ENCODE assay signal across 11 cellular contexts in genomic region chr9:127154003-127154389, GRCh38. TPM values are rescaled to one million over a fixed set of nuclear protein-coding genes. Genes with fewer than 3 reads are reported as not detected.
DNase-seq lines count a peak whose midpoint lies in the region; ATAC-seq and TF ChIP-seq lines count a peak whose summit lies in the region.
"Had no signal": no experiment of that assay in that cellular context is flagged by ENCODE, and none has a peak within 500 bp of the region (broad histone marks: within the 10 kb centered on the region; RNA-seq: fewer than 3 reads in every experiment).

No MANE protein-coding gene starts in this region.

- POLR2A ChIA-PET in WTC11 (lab: Charles Lee) = no interaction called here

- H3K27me3 ChIP-seq in GM23338 (ENCODE audit: insufficient read depth) (no peaks in the 10 kb centered on the region), right cardiac atrium (ENCODE audit: control insufficient read depth, insufficient read depth) (no peaks in the 10 kb centered on the region), stomach smooth muscle (ENCODE audit: control insufficient read depth in 1 of 2, insufficient read depth in 2 of 2, low read length in 2 of 2) (no peaks in the 10 kb centered on the region)

- H3K9ac ChIP-seq in stomach smooth muscle (ENCODE audit: low read length in 2 of 2) = peak overlapping the region; percentile 14 to 72

- H3K9me3 Mint-ChIP-seq in GM23338 = no peaks in the 10 kb centered on the region
- H3K9me3 Mint-ChIP-seq in WTC11 = no peaks in the 10 kb centered on the region
- H3K9me3 Mint-ChIP-seq: activated naive CD4-positive, alpha-beta T cell treated with anti-CD3 and anti-CD28 coated beads, Interleukin-2, amount 10 ng/mL, durations not matched to agents 7 days and 5 days; naive B cell had no signal

- no peaks in the 10 kb centered on the region for H4K20me1 ChIP-seq in GM23338 (replicated peaks; ENCODE audit: insufficient read depth)

- H3K36me3 ChIP-seq in GM23338 (ENCODE audit: insufficient read depth) (no peaks in the 10 kb centered on the region), stomach smooth muscle (ENCODE audit: control insufficient read depth in 2 of 2, insufficient read depth in 2 of 2, low read length in 2 of 2) (no peaks in the 10 kb centered on the region)

- H3K4me1 Mint-ChIP-seq in GM23338 (peaks cover 1% of the 10 kb centered on the region; the same call in 2 of the 3 replicates), WTC11 (peaks cover 1% of the 10 kb centered on the region; the same call in 1 of the 2 replicates)

- WGBS in right cardiac atrium = 88% methylated on average over 5 of the region's 5 CpGs

- no peak overlapping the region for H3K4me2 ChIP-seq in GM23338

- CTCF ChIA-PET in WTC11 (lab: Charles Lee) = interaction anchor here (0.6 to 1.5 kb wide), 2 partner anchors 214 to 524 kb away, joined by 5 read pairs; no protein-coding TSS in a partner anchor

- no peaks in the 10 kb centered on the region for H3K9me2 ChIP-seq in GM23338 (ENCODE audit: insufficient read depth)

- H2AFZ ChIP-seq in GM23338 = no peak overlapping the region

- peaks cover 2% of the 10 kb centered on the region for H3K27me3 Mint-ChIP-seq in GM23338 (ENCODE audit: insufficient read depth, low read depth, poor library complexity)
- no peaks in the 10 kb centered on the region for H3K27me3 Mint-ChIP-seq in WTC11 (ENCODE audit: low read depth)
- H3K27me3 Mint-ChIP-seq: naive B cell had no signal

- H3K27ac ChIP-seq in GM23338 (ENCODE audit: low read depth) = no peak overlapping the region
- no peak overlapping the region for H3K27ac ChIP-seq in right cardiac atrium (ENCODE audit: low read length)
- peak overlapping the region; percentile 86 for H3K27ac ChIP-seq in stomach smooth muscle (ENCODE audit: low read length)

- no peak overlapping the region for H3K4me3 Mint-ChIP-seq in GM23338
- H3K4me3 Mint-ChIP-seq in WTC11 = no peak overlapping the region
- H3K4me3 Mint-ChIP-seq: activated naive CD4-positive, alpha-beta T cell treated with anti-CD3 and anti-CD28 coated beads, Interleukin-2, amount 10 ng/mL, durations not matched to agents 7 days and 5 days had no signal

- H3K4me1 ChIP-seq in GM23338 (ENCODE audit: insufficient read depth) = peaks cover 4% of the 10 kb centered on the region; the same call in 1 of the 2 replicates
- H3K4me1 ChIP-seq in right cardiac atrium (ENCODE audit: control insufficient read depth, insufficient read depth, low read length) = peaks cover 2% of the 10 kb centered on the region
- peaks cover 19% of the 10 kb centered on the region for H3K4me1 ChIP-seq in stomach smooth muscle (ENCODE audit: control insufficient read depth, insufficient read depth, low read length)

- DNase-seq in GM23338 (ENCODE audit: low spot score) = no peak
- no peak for DNase-seq in WTC11 (ENCODE audit: low spot score)
- no peak for DNase-seq in right cardiac atrium
- DNase-seq in NCI-H446 treated with DMSO at 0.1 percent for 48 hours (lab: John Stamatoyannopoulos, UW) = no peak
- no peak for DNase-seq in SIG-M5 treated with dmso at 0.1 percent for 504 hours (lab: John Stamatoyannopoulos, UW; ENCODE audit: unreplicated experiment)
- no peak for DNase-seq in epidermal melanocyte (ENCODE audit: insufficient read length, low spot score)
- no peak for DNase-seq in kidney glomerular epithelial cell (lab: John Stamatoyannopoulos, UW)
- DNase-seq: activated naive CD4-positive, alpha-beta T cell treated with anti-CD3 and anti-CD28 coated beads, Interleukin-2, amount 10 ng/mL, durations not matched to agents 7 days and 5 days; COR-L47 had no signal

- no peak for TF ChIP-seq CTCF in GM23338 (conservative IDR thresholded peaks at IDR 0.05; ENCODE audit: low read depth in 2 of 2)
- TF ChIP-seq CTCF in WTC11 (IDR thresholded peaks at IDR 0.05) = no peak

- H3K36me3 Mint-ChIP-seq in GM23338 (ENCODE audit: low read depth) (no peaks in the 10 kb centered on the region), WTC11 (no peaks in the 10 kb centered on the region)
- H3K36me3 Mint-ChIP-seq: activated naive CD4-positive, alpha-beta T cell treated with anti-CD3 and anti-CD28 coated beads, Interleukin-2, amount 10 ng/mL, durations not matched to agents 7 days and 5 days; naive B cell had no signal

- H3K4me3 ChIP-seq in GM23338 (no peak overlapping the region), right cardiac atrium (ENCODE audit: low read length) (no peak overlapping the region), stomach smooth muscle (ENCODE audit: low read length in 2 of 2) (peak overlapping the region; percentile 40 to 58)

- H3K27ac Mint-ChIP-seq in GM23338 (no peak overlapping the region), WTC11 (no peak overlapping the region)
- H3K27ac Mint-ChIP-seq: activated naive CD4-positive, alpha-beta T cell treated with anti-CD3 and anti-CD28 coated beads, Interleukin-2, amount 10 ng/mL, durations not matched to agents 7 days and 5 days had no signal

- ATAC-seq in GM23338 = peak; percentile 45
- peak; percentile 43; the same call in 1 of the 2 replicates for ATAC-seq in WTC11
- ATAC-seq in right cardiac atrium = peak; percentile 35 to 47

- no peaks in the 10 kb centered on the region for H3K79me2 ChIP-seq in GM23338 (replicated peaks; ENCODE audit: insufficient read depth)

- H3F3A ChIP-seq in GM23338 (replicated peaks; ENCODE audit: low read depth) = no peaks in the 10 kb centered on the region

- H3K9me3 ChIP-seq in right cardiac atrium (ENCODE audit: control insufficient read depth, low read length) = no peaks in the 10 kb centered on the region
- no peaks in the 10 kb centered on the region for H3K9me3 ChIP-seq in stomach smooth muscle (ENCODE audit: control insufficient read depth in 2 of 2, low read length in 2 of 2)

- intact Hi-C loops in right cardiac atrium (cut with DNase I) = no loop called here

TF ChIP-seq in GM23338, 12 proteins besides CTCF, POLR2A, EP300 and RAD21 (continues in another document):
- TF ChIP-seq NANOG (IDR thresholded peaks at IDR 0.05; ENCODE audit: borderline replicate concordance) = no peak
- TF ChIP-seq JUNB (IDR thresholded peaks at IDR 0.05; ENCODE audit: unreplicated experiment) = no peak
- TF ChIP-seq, protein P1, sequence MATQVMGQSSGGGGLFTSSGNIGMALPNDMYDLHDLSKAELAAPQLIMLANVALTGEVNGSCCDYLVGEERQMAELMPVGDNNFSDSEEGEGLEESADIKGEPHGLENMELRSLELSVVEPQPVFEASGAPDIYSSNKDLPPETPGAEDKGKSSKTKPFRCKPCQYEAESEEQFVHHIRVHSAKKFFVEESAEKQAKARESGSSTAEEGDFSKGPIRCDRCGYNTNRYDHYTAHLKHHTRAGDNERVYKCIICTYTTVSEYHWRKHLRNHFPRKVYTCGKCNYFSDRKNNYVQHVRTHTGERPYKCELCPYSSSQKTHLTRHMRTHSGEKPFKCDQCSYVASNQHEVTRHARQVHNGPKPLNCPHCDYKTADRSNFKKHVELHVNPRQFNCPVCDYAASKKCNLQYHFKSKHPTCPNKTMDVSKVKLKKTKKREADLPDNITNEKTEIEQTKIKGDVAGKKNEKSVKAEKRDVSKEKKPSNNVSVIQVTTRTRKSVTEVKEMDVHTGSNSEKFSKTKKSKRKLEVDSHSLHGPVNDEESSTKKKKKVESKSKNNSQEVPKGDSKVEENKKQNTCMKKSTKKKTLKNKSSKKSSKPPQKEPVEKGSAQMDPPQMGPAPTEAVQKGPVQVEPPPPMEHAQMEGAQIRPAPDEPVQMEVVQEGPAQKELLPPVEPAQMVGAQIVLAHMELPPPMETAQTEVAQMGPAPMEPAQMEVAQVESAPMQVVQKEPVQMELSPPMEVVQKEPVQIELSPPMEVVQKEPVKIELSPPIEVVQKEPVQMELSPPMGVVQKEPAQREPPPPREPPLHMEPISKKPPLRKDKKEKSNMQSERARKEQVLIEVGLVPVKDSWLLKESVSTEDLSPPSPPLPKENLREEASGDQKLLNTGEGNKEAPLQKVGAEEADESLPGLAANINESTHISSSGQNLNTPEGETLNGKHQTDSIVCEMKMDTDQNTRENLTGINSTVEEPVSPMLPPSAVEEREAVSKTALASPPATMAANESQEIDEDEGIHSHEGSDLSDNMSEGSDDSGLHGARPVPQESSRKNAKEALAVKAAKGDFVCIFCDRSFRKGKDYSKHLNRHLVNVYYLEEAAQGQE (IDR thresholded peaks at IDR 0.05; ENCODE audit: unreplicated experiment) = no peak
- no peak for TF ChIP-seq EZH2phosphoT487 (IDR thresholded peaks at IDR 0.05; ENCODE audit: unreplicated experiment)

TF ChIP-seq in WTC11, 78 proteins besides CTCF, POLR2A, EP300 and RAD21 (continues in another document):
- TF ChIP-seq, protein P2, sequence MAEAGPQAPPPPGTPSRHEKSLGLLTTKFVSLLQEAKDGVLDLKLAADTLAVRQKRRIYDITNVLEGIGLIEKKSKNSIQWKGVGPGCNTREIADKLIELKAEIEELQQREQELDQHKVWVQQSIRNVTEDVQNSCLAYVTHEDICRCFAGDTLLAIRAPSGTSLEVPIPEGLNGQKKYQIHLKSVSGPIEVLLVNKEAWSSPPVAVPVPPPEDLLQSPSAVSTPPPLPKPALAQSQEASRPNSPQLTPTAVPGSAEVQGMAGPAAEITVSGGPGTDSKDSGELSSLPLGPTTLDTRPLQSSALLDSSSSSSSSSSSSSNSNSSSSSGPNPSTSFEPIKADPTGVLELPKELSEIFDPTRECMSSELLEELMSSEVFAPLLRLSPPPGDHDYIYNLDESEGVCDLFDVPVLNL (CRISPR knock-in tag; IDR thresholded peaks at IDR 0.05; ENCODE audit: borderline replicate concordance, low read depth) = no peak
- TF ChIP-seq E2F5 (CRISPR knock-in tag; IDR thresholded peaks at IDR 0.05) (no peak), RELA (CRISPR knock-in tag; IDR thresholded peaks at IDR 0.05; ENCODE audit: borderline replicate concordance) (no peak), ZNF232 (CRISPR knock-in tag; IDR thresholded peaks at IDR 0.05) (no peak), TCF7 (CRISPR knock-in tag; IDR thresholded peaks at IDR 0.05; ENCODE audit: low read depth) (no peak)
- TF ChIP-seq, protein P3, sequence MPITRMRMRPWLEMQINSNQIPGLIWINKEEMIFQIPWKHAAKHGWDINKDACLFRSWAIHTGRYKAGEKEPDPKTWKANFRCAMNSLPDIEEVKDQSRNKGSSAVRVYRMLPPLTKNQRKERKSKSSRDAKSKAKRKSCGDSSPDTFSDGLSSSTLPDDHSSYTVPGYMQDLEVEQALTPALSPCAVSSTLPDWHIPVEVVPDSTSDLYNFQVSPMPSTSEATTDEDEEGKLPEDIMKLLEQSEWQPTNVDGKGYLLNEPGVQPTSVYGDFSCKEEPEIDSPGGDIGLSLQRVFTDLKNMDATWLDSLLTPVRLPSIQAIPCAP (CRISPR knock-in tag; IDR thresholded peaks at IDR 0.05) = no peak

RNA-seq across cellular contexts. Expression of gene ANGPTL2, which starts 31.6 kb away (rescaled TPM):
- 5.2 and 7.1 TPM in 2 replicates for total RNA-seq in GM23338 (2014; rRNA removed; shearing (Covaris generic))
- polyA plus RNA-seq in GM23338 (2016; fragmentation: Nextera tagmentation; extraction: Ambion mirVana) (2.9 and 3.1 TPM in 2 replicates), right cardiac atrium (26.7 TPM)
- total RNA-seq in WTC11 (2021) (4.5 to 6.7 TPM (median 6.3 TPM) in 3 replicates), right cardiac atrium (10 to 100 TPM; 33.8 to 69.5 (median 47.2) TPM)

Comparison
In these comparisons a context has a peak if more than half of its experiments do, and no peak if none do; other contexts are left out.
1. H3K4me3 ChIP-seq: peak in stomach smooth muscle (2 of 2); none in GM23338 (single experiment) and right cardiac atrium (single experiment).
2. Peak in every context shown above with its lines, with median percentiles within 50 percentile points of each other: ATAC-seq.